ENCODE assay signal across 1 cellular context in genomic region chr3:122773856-122774535, GRCh38.
TF ChIP-seq lines count a peak whose summit lies in the region.

No MANE protein-coding gene starts in this region.

TF ChIP-seq in WTC11, 78 proteins besides CTCF, POLR2A, EP300 and RAD21 (continued from another document):
- TF ChIP-seq ATF2 (CRISPR knock-in tag; IDR thresholded peaks at IDR 0.05; ENCODE audit: borderline replicate concordance, low read depth) (no peak), CREM (CRISPR knock-in tag; IDR thresholded peaks at IDR 0.05) (no peak), OVOL2 (CRISPR knock-in tag; IDR thresholded peaks at IDR 0.05; ENCODE audit: borderline replicate concordance) (no peak), ZNF671 (CRISPR knock-in tag; IDR thresholded peaks at IDR 0.05) (no peak), JUN (CRISPR knock-in tag; IDR thresholded peaks at IDR 0.05) (no peak), PREB (CRISPR knock-in tag; IDR thresholded peaks at IDR 0.05; ENCODE audit: borderline replicate concordance) (no peak), PRDM15 (CRISPR knock-in tag; IDR thresholded peaks at IDR 0.05) (no peak), ZSCAN18 (CRISPR knock-in tag; IDR thresholded peaks at IDR 0.05) (no peak)
